Comparison of ENCODE assay signal across 10 cellular contexts in genomic region chr16:58843675-58844074, GRCh38.
DNase-seq lines count a peak whose midpoint lies in the region; ATAC-seq, FAIRE-seq and TF ChIP-seq lines count a peak whose summit lies in the region.
"Had no signal": no experiment of that assay in that cellular context is flagged by ENCODE, and none has a peak within 500 bp of the region (broad histone marks: within the 10 kb centered on the region; RNA-seq: fewer than 3 reads in every experiment).

No MANE protein-coding gene starts in this region.

- no peaks in the 10 kb centered on the region for H3K36me3 Mint-ChIP-seq in glutamatergic neuron (ENCODE audit: unreplicated experiment)
- H3K36me3 Mint-ChIP-seq in activated T-helper 17 cell treated with anti-CD3 and anti-CD28 coated beads, Interleukin-2, amount 50 U/mL, for 72 hours (ENCODE audit: low read depth): no peaks in the 10 kb centered on the region

- no peak overlapping the region for H3K27ac ChIP-seq in KMS-11
- H3K27ac ChIP-seq: epithelial cell of prostate had no signal

- H3K27me3 ChIP-seq in KMS-11 (ENCODE audit: insufficient read depth, low read depth) (no peaks in the 10 kb centered on the region), bronchial epithelial cell (ENCODE audit: control insufficient read depth, insufficient read depth, low read length) (no peaks in the 10 kb centered on the region)

- H4K20me1 ChIP-seq in KMS-11 (ENCODE audit: insufficient read depth): no peaks in the 10 kb centered on the region

- H3K4me1 ChIP-seq in KMS-11 (ENCODE audit: low read depth, poor library complexity, severe bottlenecking): no peaks in the 10 kb centered on the region

- H3K27ac Mint-ChIP-seq in glutamatergic neuron (ENCODE audit: unreplicated experiment): no peak overlapping the region
- no peak overlapping the region for H3K27ac Mint-ChIP-seq in activated T-helper 17 cell treated with anti-CD3 and anti-CD28 coated beads, Interleukin-2, amount 50 U/mL, for 72 hours

- no peak overlapping the region for H3K4me2 ChIP-seq in KMS-11

- H3K9me3 Mint-ChIP-seq in glutamatergic neuron (ENCODE audit: unreplicated experiment): peaks cover 3% of the 10 kb centered on the region
- H3K9me3 Mint-ChIP-seq in activated T-helper 17 cell treated with anti-CD3 and anti-CD28 coated beads, Interleukin-2, amount 50 U/mL, for 72 hours: no peaks in the 10 kb centered on the region

- ATAC-seq in activated T-helper 17 cell treated with anti-CD3 and anti-CD28 coated beads, Interleukin-2, amount 50 U/mL, for 72 hours (replicated peaks): no peak

- FAIRE-seq in bronchial epithelial cell (lab: Jason Lieb, UNC): no peak

- no peak overlapping the region for H3K4me3 Mint-ChIP-seq in glutamatergic neuron (ENCODE audit: unreplicated experiment)
- H3K4me3 Mint-ChIP-seq in activated T-helper 17 cell treated with anti-CD3 and anti-CD28 coated beads, Interleukin-2, amount 50 U/mL, for 72 hours: no peak overlapping the region

- peaks cover 3% of the 10 kb centered on the region for H3K4me1 Mint-ChIP-seq in glutamatergic neuron (ENCODE audit: low read depth, unreplicated experiment)
- H3K4me1 Mint-ChIP-seq in activated T-helper 17 cell treated with anti-CD3 and anti-CD28 coated beads, Interleukin-2, amount 50 U/mL, for 72 hours: no peaks in the 10 kb centered on the region

- H3K79me2 ChIP-seq in KMS-11 (ENCODE audit: insufficient read depth, low read depth): no peaks in the 10 kb centered on the region

- no peaks in the 10 kb centered on the region for H3K36me3 ChIP-seq in KMS-11 (ENCODE audit: insufficient read depth)
- no peaks in the 10 kb centered on the region for H3K36me3 ChIP-seq in bronchial epithelial cell (ENCODE audit: control insufficient read depth, insufficient read depth, low read length)

- no peak overlapping the region for H3K4me3 ChIP-seq in KMS-11 (IDR thresholded peaks at IDR 0.05; ENCODE audit: insufficient read depth, low read depth, low read length)
- H3K4me3 ChIP-seq in bronchial epithelial cell (ENCODE audit: low read depth, low read length): no peak overlapping the region

- peak; percentile 38; the same call in 1 of the 2 replicates for TF ChIP-seq CTCF in KMS-11 (conservative IDR thresholded peaks at IDR 0.05; ENCODE audit: low read depth, low read length)
- TF ChIP-seq CTCF in bronchial epithelial cell (IDR thresholded peaks at IDR 0.05; ENCODE audit: insufficient read depth, low read length, severe bottlenecking): no peak
- no peak for TF ChIP-seq CTCF in glutamatergic neuron (IDR thresholded peaks at IDR 0.05; ENCODE audit: partially characterized antibody, unreplicated experiment)

- peaks cover 1% of the 10 kb centered on the region for H3K27me3 Mint-ChIP-seq in glutamatergic neuron (ENCODE audit: unreplicated experiment)
- H3K27me3 Mint-ChIP-seq in activated T-helper 17 cell treated with anti-CD3 and anti-CD28 coated beads, Interleukin-2, amount 50 U/mL, for 72 hours: no peaks in the 10 kb centered on the region

- peak; percentile 36 for DNase-seq in DMS53 (lab: John Stamatoyannopoulos, UW)
- no peak for DNase-seq in DMS53 treated with DMSO at 0.1 percent for 48 hours (lab: John Stamatoyannopoulos, UW; ENCODE audit: unreplicated experiment)
- DNase-seq in bronchial epithelial cell (ENCODE audit: low read depth): peak; percentile 4
- DNase-seq in pulmonary artery endothelial cell (ENCODE audit: low read depth, low spot score): peak; percentile 15
- DNase-seq in glutamatergic neuron: no peak
- no peak for DNase-seq in activated gamma-delta T cell (lab: John Stamatoyannopoulos, UW)
- DNase-seq: 8988T had no signal

- H3K9ac ChIP-seq in KMS-11: no peak overlapping the region

- no peak overlapping the region for H2AFZ ChIP-seq in KMS-11 (ENCODE audit: low read depth)

Comparison
In these comparisons a context has a peak if more than half of its experiments do, and no peak if none do; other contexts are left out.
1. DNase-seq: peak in DMS53 (single experiment), bronchial epithelial cell (single experiment) and pulmonary artery endothelial cell (single experiment); none in DMS53 treated with DMSO at 0.1 percent for 48 hours (single experiment), glutamatergic neuron (single experiment) and activated gamma-delta T cell (single experiment).